12 cellular contexts compared by ENCODE assay signal in the genomic region with DNA sequence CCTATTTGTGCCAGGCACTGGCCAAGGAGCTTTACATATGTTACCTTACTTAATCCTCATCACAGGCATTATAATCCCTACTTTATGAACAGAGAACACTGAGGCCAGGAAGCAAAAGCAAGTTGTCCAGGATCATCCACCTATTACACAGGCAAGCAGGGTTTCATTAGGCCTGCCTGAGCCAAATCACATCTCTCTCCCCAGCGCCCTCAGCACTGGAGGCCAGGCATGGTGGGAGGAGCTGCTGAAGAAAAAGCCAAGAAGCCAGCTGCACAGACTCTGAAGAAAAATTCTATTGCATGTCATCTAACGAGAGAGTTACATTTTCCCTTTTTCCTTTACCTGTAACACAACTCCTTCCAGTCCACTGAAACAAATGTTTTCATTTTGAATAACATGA.
DNase-seq lines count a peak whose midpoint lies in the region; ATAC-seq, FAIRE-seq and TF ChIP-seq lines count a peak whose summit lies in the region.
"Had no signal": no experiment of that assay in that cellular context is flagged by ENCODE, and none has a peak within 500 bp of the region (broad histone marks: within the 10 kb centered on the region; RNA-seq: fewer than 3 reads in every experiment).

No MANE protein-coding gene starts in this region.

- POLR2A ChIA-PET in activated CD8-positive, alpha-beta T cell treated with anti-CD3 and anti-CD28 coated beads, Interleukin-2, amount 10 ng/mL, durations not matched to agents 7 days and 5 days (lab: Charles Lee): interaction anchor here (0.7 kb wide), 1 partner anchor 625 kb away, joined by 3 read pairs; no protein-coding TSS in a partner anchor

- H3K9me3 Mint-ChIP-seq in activated naive CD4-positive, alpha-beta T cell treated with anti-CD3 and anti-CD28 coated beads, Interleukin-2, amount 50 U/mL, for 24 hours: no peaks in the 10 kb centered on the region
- H3K9me3 Mint-ChIP-seq in activated naive CD4-positive, alpha-beta T cell treated with anti-CD3 and anti-CD28 coated beads for 36 hours: no peaks in the 10 kb centered on the region
- no peaks in the 10 kb centered on the region for H3K9me3 Mint-ChIP-seq in type B pancreatic cell
- H3K9me3 Mint-ChIP-seq in activated CD8-positive, alpha-beta T cell treated with anti-CD3 and anti-CD28 coated beads, Interleukin-2, amount 10 ng/mL, durations not matched to agents 7 days and 5 days (ENCODE audit: insufficient read depth): no peaks in the 10 kb centered on the region

- ATAC-seq in activated CD8-positive, alpha-beta T cell treated with anti-CD3 and anti-CD28 coated beads, Interleukin-2, amount 10 ng/mL, durations not matched to agents 7 days and 5 days: no peak
- ATAC-seq: left lobe of liver, PC-3 had no signal

- H3K27ac Mint-ChIP-seq in activated naive CD4-positive, alpha-beta T cell treated with anti-CD3 and anti-CD28 coated beads, Interleukin-2, amount 50 U/mL, for 24 hours: peak overlapping the region; percentile 74
- no peak overlapping the region for H3K27ac Mint-ChIP-seq in activated naive CD4-positive, alpha-beta T cell treated with anti-CD3 and anti-CD28 coated beads for 36 hours
- H3K27ac Mint-ChIP-seq in type B pancreatic cell: peak overlapping the region; percentile 49
- H3K27ac Mint-ChIP-seq in activated CD8-positive, alpha-beta T cell treated with anti-CD3 and anti-CD28 coated beads, Interleukin-2, amount 10 ng/mL, durations not matched to agents 7 days and 5 days: no peak overlapping the region

- H2BK5ac ChIP-seq in mesendoderm (ENCODE audit: low read length): no peak overlapping the region

- H3K27ac ChIP-seq in fibroblast of lung (ENCODE audit: insufficient read depth, low read length) (peak overlapping the region; percentile 17), mesendoderm (ENCODE audit: low read depth, low read length) (no peak overlapping the region)
- H3K27ac ChIP-seq: ascending aorta had no signal

- H3K27me3 ChIP-seq in fibroblast of lung (ENCODE audit: control insufficient read depth, insufficient read depth, low read length): no peaks in the 10 kb centered on the region
- no peaks in the 10 kb centered on the region for H3K27me3 ChIP-seq in mesendoderm (ENCODE audit: insufficient read depth, low read length, poor library complexity)
- H3K27me3 ChIP-seq in MG63: no peaks in the 10 kb centered on the region
- H3K27me3 ChIP-seq: ascending aorta had no signal

- H4K5ac ChIP-seq in mesendoderm (ENCODE audit: low read length): no peak overlapping the region

- H3K79me2 ChIP-seq in fibroblast of lung (ENCODE audit: control insufficient read depth, insufficient read depth, low read length) (peaks cover 87% of the 10 kb centered on the region), mesendoderm (ENCODE audit: control insufficient read depth, insufficient read depth, low read length) (peaks cover 29% of the 10 kb centered on the region)

- H3K4me3 ChIP-seq in fibroblast of lung (replicated peaks in 1 of 4; ENCODE audit: control extremely low read depth in 1 of 4, insufficient read depth in 1 of 4, low read depth in 3 of 4, low read length in 4 of 4) (no peak overlapping the region), mesendoderm (ENCODE audit: low read length) (no peak overlapping the region), MG63 (no peak overlapping the region)
- H3K4me3 ChIP-seq: ascending aorta had no signal

- peaks cover 5% of the 10 kb centered on the region for H3K36me3 Mint-ChIP-seq in activated naive CD4-positive, alpha-beta T cell treated with anti-CD3 and anti-CD28 coated beads, Interleukin-2, amount 50 U/mL, for 24 hours
- peaks cover 2% of the 10 kb centered on the region for H3K36me3 Mint-ChIP-seq in activated naive CD4-positive, alpha-beta T cell treated with anti-CD3 and anti-CD28 coated beads for 36 hours (ENCODE audit: low read depth)
- H3K36me3 Mint-ChIP-seq in type B pancreatic cell: no peaks in the 10 kb centered on the region
- H3K36me3 Mint-ChIP-seq in activated CD8-positive, alpha-beta T cell treated with anti-CD3 and anti-CD28 coated beads, Interleukin-2, amount 10 ng/mL, durations not matched to agents 7 days and 5 days (ENCODE audit: low read depth): peaks cover 18% of the 10 kb centered on the region

- H4K8ac ChIP-seq in mesendoderm (ENCODE audit: low read depth, low read length): no peak overlapping the region

- no peak overlapping the region for H3K56ac ChIP-seq in mesendoderm (ENCODE audit: low read length)

- H2BK120ac ChIP-seq in mesendoderm (ENCODE audit: low read depth, low read length): no peak overlapping the region

- H3K4me1 Mint-ChIP-seq in activated naive CD4-positive, alpha-beta T cell treated with anti-CD3 and anti-CD28 coated beads, Interleukin-2, amount 50 U/mL, for 24 hours: peaks cover 91% of the 10 kb centered on the region
- H3K4me1 Mint-ChIP-seq in activated naive CD4-positive, alpha-beta T cell treated with anti-CD3 and anti-CD28 coated beads for 36 hours (ENCODE audit: low read depth): peaks cover 68% of the 10 kb centered on the region
- H3K4me1 Mint-ChIP-seq in type B pancreatic cell (ENCODE audit: unreplicated experiment): peaks cover 34% of the 10 kb centered on the region
- peaks cover 39% of the 10 kb centered on the region for H3K4me1 Mint-ChIP-seq in activated CD8-positive, alpha-beta T cell treated with anti-CD3 and anti-CD28 coated beads, Interleukin-2, amount 10 ng/mL, durations not matched to agents 7 days and 5 days (ENCODE audit: low read depth)

- DNase-seq in activated naive CD4-positive, alpha-beta T cell treated with anti-CD3 and anti-CD28 coated beads for 36 hours: no peak
- peak; percentile 40 to 60 for DNase-seq in fibroblast of lung (ENCODE audit: low read depth in 2 of 2)
- peak; percentile 33 for DNase-seq in mesendoderm
- DNase-seq in type B pancreatic cell (ENCODE audit: extremely low spot score, unreplicated experiment): no peak
- DNase-seq in frontal cortex (ENCODE audit: low spot score in 2 of 2): no peak
- DNase-seq in activated CD8-positive, alpha-beta T cell treated with anti-CD3 and anti-CD28 coated beads, Interleukin-2, amount 10 ng/mL, durations not matched to agents 7 days and 5 days: no peak
- no peak for DNase-seq in MG63
- DNase-seq: PC-3 had no signal

- no peak overlapping the region for H2BK15ac ChIP-seq in mesendoderm (replicated peaks; ENCODE audit: low read depth)

- H3K36me3 ChIP-seq in fibroblast of lung (ENCODE audit: control insufficient read depth, insufficient read depth, low read length): no peaks in the 10 kb centered on the region
- H3K36me3 ChIP-seq in mesendoderm (ENCODE audit: control insufficient read depth, insufficient read depth, low read length): no peaks in the 10 kb centered on the region
- peaks cover 10% of the 10 kb centered on the region for H3K36me3 ChIP-seq in MG63
- H3K36me3 ChIP-seq: ascending aorta had no signal

- no peak overlapping the region for H3K18ac ChIP-seq in mesendoderm (ENCODE audit: low read length)

- no peak overlapping the region for H3K4me3 Mint-ChIP-seq in activated naive CD4-positive, alpha-beta T cell treated with anti-CD3 and anti-CD28 coated beads, Interleukin-2, amount 50 U/mL, for 24 hours
- no peak overlapping the region for H3K4me3 Mint-ChIP-seq in activated naive CD4-positive, alpha-beta T cell treated with anti-CD3 and anti-CD28 coated beads for 36 hours
- H3K4me3 Mint-ChIP-seq in type B pancreatic cell: no peak overlapping the region
- no peak overlapping the region for H3K4me3 Mint-ChIP-seq in activated CD8-positive, alpha-beta T cell treated with anti-CD3 and anti-CD28 coated beads, Interleukin-2, amount 10 ng/mL, durations not matched to agents 7 days and 5 days

- H3K4me1 ChIP-seq in fibroblast of lung (ENCODE audit: control insufficient read depth, extremely low read depth, insufficient read depth, low read length): peaks cover 3% of the 10 kb centered on the region
- H3K4me1 ChIP-seq in mesendoderm (ENCODE audit: control insufficient read depth, low read depth, low read length): peaks cover 3% of the 10 kb centered on the region

- H3K9ac ChIP-seq in fibroblast of lung (ENCODE audit: insufficient read depth, low read length) (no peak overlapping the region), mesendoderm (ENCODE audit: low read length) (no peak overlapping the region)

- H3K4me2 ChIP-seq in fibroblast of lung (ENCODE audit: extremely low read depth, insufficient read depth, low read length) (peak overlapping the region; percentile 30), mesendoderm (ENCODE audit: low read length) (no peak overlapping the region)

- no peak overlapping the region for H3K4ac ChIP-seq in mesendoderm (ENCODE audit: low read depth, low read length)

- H3K9me3 ChIP-seq in fibroblast of lung (ENCODE audit: control insufficient read depth, insufficient read depth, low read depth, low read length): no peaks in the 10 kb centered on the region
- H3K9me3 ChIP-seq in MG63: no peaks in the 10 kb centered on the region
- H3K9me3 ChIP-seq: ascending aorta had no signal

- H2AK5ac ChIP-seq in mesendoderm (ENCODE audit: low read length): no peak overlapping the region

- H3K23ac ChIP-seq in mesendoderm (ENCODE audit: low read length): no peak overlapping the region

- H2AFZ ChIP-seq in fibroblast of lung (ENCODE audit: low read length): no peak overlapping the region

- WGBS in mesendoderm (ENCODE audit: extremely low coverage, insufficient coverage, low lambda C conversion rate): no CpG with 5 or more reads among the region's 2 CpGs

- CTCF ChIA-PET in activated naive CD4-positive, alpha-beta T cell treated with anti-CD3 and anti-CD28 coated beads for 36 hours (lab: Charles Lee): interaction anchor here (0.8 to 1.5 kb wide), 2 partner anchors 10 to 725 kb away, joined by 4 read pairs; no protein-coding TSS in a partner anchor
- CTCF ChIA-PET in activated CD8-positive, alpha-beta T cell treated with anti-CD3 and anti-CD28 coated beads, Interleukin-2, amount 10 ng/mL, durations not matched to agents 7 days and 5 days (lab: Charles Lee): no interaction called here

- intact Hi-C loops in activated naive CD4-positive, alpha-beta T cell treated with anti-CD3 and anti-CD28 coated beads for 36 hours (cut with micrococcal nuclease): no loop called here

- TF ChIP-seq CTCF in fibroblast of lung (conservative IDR thresholded peaks at IDR 0.05 in 1 of 2, IDR thresholded peaks at IDR 0.05 in 1 of 2; ENCODE audit: low read depth in 1 of 2, low read length in 2 of 2): no peak
- TF ChIP-seq CTCF in type B pancreatic cell (conservative IDR thresholded peaks at IDR 0.05): no peak

- no peaks in the 10 kb centered on the region for H4K20me1 ChIP-seq in fibroblast of lung (ENCODE audit: control insufficient read depth, extremely low read depth, insufficient read depth, low read length)

- FAIRE-seq in frontal cortex (lab: Jason Lieb, UNC): no peak
- FAIRE-seq: endothelial cell of umbilical vein had no signal

- H3K27me3 Mint-ChIP-seq in activated naive CD4-positive, alpha-beta T cell treated with anti-CD3 and anti-CD28 coated beads, Interleukin-2, amount 50 U/mL, for 24 hours: no peaks in the 10 kb centered on the region
- no peaks in the 10 kb centered on the region for H3K27me3 Mint-ChIP-seq in activated naive CD4-positive, alpha-beta T cell treated with anti-CD3 and anti-CD28 coated beads for 36 hours (ENCODE audit: low read depth)
- H3K27me3 Mint-ChIP-seq in type B pancreatic cell: no peaks in the 10 kb centered on the region
- no peaks in the 10 kb centered on the region for H3K27me3 Mint-ChIP-seq in activated CD8-positive, alpha-beta T cell treated with anti-CD3 and anti-CD28 coated beads, Interleukin-2, amount 10 ng/mL, durations not matched to agents 7 days and 5 days (ENCODE audit: low read depth)

- peaks cover 11% of the 10 kb centered on the region for H3K79me1 ChIP-seq in mesendoderm (ENCODE audit: low read length)

Comparison
In these comparisons a context has a peak if more than half of its experiments do, and no peak if none do; other contexts are left out.
1. H3K27ac Mint-ChIP-seq: peak in activated naive CD4-positive, alpha-beta T cell treated with anti-CD3 and anti-CD28 coated beads, Interleukin-2, amount 50 U/mL, for 24 hours (single experiment) and type B pancreatic cell (single experiment); none in activated naive CD4-positive, alpha-beta T cell treated with anti-CD3 and anti-CD28 coated beads for 36 hours (single experiment) and activated CD8-positive, alpha-beta T cell treated with anti-CD3 and anti-CD28 coated beads, Interleukin-2, amount 10 ng/mL, durations not matched to agents 7 days and 5 days (single experiment).
2. DNase-seq: peak in fibroblast of lung (2 of 2) and mesendoderm (single experiment); none in activated naive CD4-positive, alpha-beta T cell treated with anti-CD3 and anti-CD28 coated beads for 36 hours (single experiment), type B pancreatic cell (single experiment), frontal cortex (0 of 2), activated CD8-positive, alpha-beta T cell treated with anti-CD3 and anti-CD28 coated beads, Interleukin-2, amount 10 ng/mL, durations not matched to agents 7 days and 5 days (single experiment) and MG63 (single experiment).